In the genomic region with DNA sequence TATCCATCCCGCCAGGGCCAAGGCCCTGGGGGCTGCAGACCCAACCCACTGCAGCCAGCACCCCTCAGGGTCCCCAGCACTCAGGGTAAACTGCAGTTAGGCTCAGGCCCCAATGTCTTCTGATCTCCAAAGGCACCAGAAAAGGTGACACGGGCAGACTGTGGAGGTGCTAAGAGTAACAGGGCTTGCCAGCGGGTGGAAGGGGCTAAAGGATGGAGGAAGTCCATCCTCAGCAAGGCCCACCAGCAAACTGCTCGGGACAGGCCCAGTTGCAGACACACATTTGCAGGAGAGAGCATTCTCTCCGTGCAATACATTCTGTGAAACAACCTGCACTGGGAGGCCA, we compare ENCODE assay signal across 17 cellular contexts.
DNase-seq lines count a peak whose midpoint lies in the region; ATAC-seq lines count a peak whose summit lies in the region.
"Had no signal": no experiment of that assay in that cellular context is flagged by ENCODE, and none has a peak within 500 bp of the region (broad histone marks: within the 10 kb centered on the region; RNA-seq: fewer than 3 reads in every experiment).

No MANE protein-coding gene starts in this region.

- H3K27ac ChIP-seq in KOPT-K1 (ENCODE audit: low read depth, low read length, poor library complexity, severe bottlenecking): peak overlapping the region; percentile 64
- H3K27ac ChIP-seq: colonic mucosa, epithelial cell of prostate, foreskin keratinocyte, VCaP had no signal

- no peaks in the 10 kb centered on the region for H3K9me3 Mint-ChIP-seq in activated naive CD4-positive, alpha-beta T cell treated with anti-CD3 and anti-CD28 coated beads, Interleukin-2, amount 50 U/mL, for 24 hours
- no peaks in the 10 kb centered on the region for H3K9me3 Mint-ChIP-seq in activated naive CD4-positive, alpha-beta T cell treated with anti-CD3 and anti-CD28 coated beads, Interleukin-2, amount 50 U/mL, for 72 hours
- H3K9me3 Mint-ChIP-seq in stimulated activated naive B cell treated with anti-CD40 and anti-IgM and Interleukin-4, amounts not matched to agents 10 μg/mL and 1 μg/mL and 100 μg/mL, for 72 hours: peaks cover 0 to 2% of the 10 kb centered on the region in 2 donors

- peak overlapping the region; percentile 81 for H3K4me3 Mint-ChIP-seq in activated naive CD4-positive, alpha-beta T cell treated with anti-CD3 and anti-CD28 coated beads, Interleukin-2, amount 50 U/mL, for 24 hours
- H3K4me3 Mint-ChIP-seq in stimulated activated naive B cell treated with anti-CD40 and anti-IgM and Interleukin-4, amounts not matched to agents 10 μg/mL and 1 μg/mL and 100 μg/mL, for 72 hours: no peak overlapping the region

- no peak overlapping the region for H3K27ac Mint-ChIP-seq in activated naive CD4-positive, alpha-beta T cell treated with anti-CD3 and anti-CD28 coated beads, Interleukin-2, amount 50 U/mL, for 24 hours
- no peak overlapping the region for H3K27ac Mint-ChIP-seq in activated naive CD4-positive, alpha-beta T cell treated with anti-CD3 and anti-CD28 coated beads, Interleukin-2, amount 50 U/mL, for 72 hours
- peak overlapping the region; percentile 37 for H3K27ac Mint-ChIP-seq in stimulated activated naive B cell treated with anti-CD40 and anti-IgM and Interleukin-4, amounts not matched to agents 10 μg/mL and 1 μg/mL and 100 μg/mL, for 72 hours

- no peaks in the 10 kb centered on the region for H3K9me3 ChIP-seq in KOPT-K1 (ENCODE audit: insufficient read depth, low read length, poor library complexity, severe bottlenecking)
- H3K9me3 ChIP-seq: colonic mucosa, right atrium auricular region had no signal

- no peak for ATAC-seq in activated naive CD4-positive, alpha-beta T cell treated with anti-CD3 and anti-CD28 coated beads, Interleukin-2, amount 50 U/mL, for 72 hours
- ATAC-seq in stimulated activated naive B cell treated with anti-CD40 and anti-IgM and Interleukin-4, amounts not matched to agents 10 μg/mL and 1 μg/mL and 100 μg/mL, for 72 hours (replicated peaks): no peak
- ATAC-seq in GM21717 (IDR thresholded peaks at IDR 0.05; ENCODE audit: unreplicated experiment) (no peak), GM21723 (IDR thresholded peaks at IDR 0.05; ENCODE audit: unreplicated experiment) (no peak)
- ATAC-seq: foreskin keratinocyte had no signal

- H3K27me3 Mint-ChIP-seq in activated naive CD4-positive, alpha-beta T cell treated with anti-CD3 and anti-CD28 coated beads, Interleukin-2, amount 50 U/mL, for 24 hours: no peaks in the 10 kb centered on the region
- peaks cover 0 to 12% of the 10 kb centered on the region in 2 donors for H3K27me3 Mint-ChIP-seq in stimulated activated naive B cell treated with anti-CD40 and anti-IgM and Interleukin-4, amounts not matched to agents 10 μg/mL and 1 μg/mL and 100 μg/mL, for 72 hours

- no peaks in the 10 kb centered on the region for H3K36me3 ChIP-seq in KOPT-K1 (ENCODE audit: insufficient read depth, low read length)
- H3K36me3 ChIP-seq: colonic mucosa had no signal

- H3K36me3 Mint-ChIP-seq in activated naive CD4-positive, alpha-beta T cell treated with anti-CD3 and anti-CD28 coated beads, Interleukin-2, amount 50 U/mL, for 24 hours: no peaks in the 10 kb centered on the region
- no peaks in the 10 kb centered on the region for H3K36me3 Mint-ChIP-seq in activated naive CD4-positive, alpha-beta T cell treated with anti-CD3 and anti-CD28 coated beads, Interleukin-2, amount 50 U/mL, for 72 hours
- H3K36me3 Mint-ChIP-seq in stimulated activated naive B cell treated with anti-CD40 and anti-IgM and Interleukin-4, amounts not matched to agents 10 μg/mL and 1 μg/mL and 100 μg/mL, for 72 hours: peaks cover 0 to 3% of the 10 kb centered on the region in 2 donors

- DNase-seq in activated naive CD4-positive, alpha-beta T cell treated with anti-CD3 and anti-CD28 coated beads, Interleukin-2, amount 50 U/mL, for 72 hours (ENCODE audit: low spot score in 2 of 2): no peak
- DNase-seq in islet precursor cell: peak; percentile 27
- no peak for DNase-seq in stimulated activated naive B cell treated with anti-CD40 and anti-IgM and Interleukin-4, amounts not matched to agents 10 μg/mL and 1 μg/mL and 100 μg/mL, for 72 hours
- DNase-seq: Calu3, colonic mucosa, foreskin keratinocyte, NCI-H1930, NCI-H446, occipital lobe, SW 1271 had no signal

- peaks cover 40% of the 10 kb centered on the region for H3K4me1 Mint-ChIP-seq in activated naive CD4-positive, alpha-beta T cell treated with anti-CD3 and anti-CD28 coated beads, Interleukin-2, amount 50 U/mL, for 24 hours
- H3K4me1 Mint-ChIP-seq in stimulated activated naive B cell treated with anti-CD40 and anti-IgM and Interleukin-4, amounts not matched to agents 10 μg/mL and 1 μg/mL and 100 μg/mL, for 72 hours: peaks cover 48 to 50% of the 10 kb centered on the region in 2 donors
